Comparison of ENCODE assay signal across 9 cellular contexts in the genomic region with DNA sequence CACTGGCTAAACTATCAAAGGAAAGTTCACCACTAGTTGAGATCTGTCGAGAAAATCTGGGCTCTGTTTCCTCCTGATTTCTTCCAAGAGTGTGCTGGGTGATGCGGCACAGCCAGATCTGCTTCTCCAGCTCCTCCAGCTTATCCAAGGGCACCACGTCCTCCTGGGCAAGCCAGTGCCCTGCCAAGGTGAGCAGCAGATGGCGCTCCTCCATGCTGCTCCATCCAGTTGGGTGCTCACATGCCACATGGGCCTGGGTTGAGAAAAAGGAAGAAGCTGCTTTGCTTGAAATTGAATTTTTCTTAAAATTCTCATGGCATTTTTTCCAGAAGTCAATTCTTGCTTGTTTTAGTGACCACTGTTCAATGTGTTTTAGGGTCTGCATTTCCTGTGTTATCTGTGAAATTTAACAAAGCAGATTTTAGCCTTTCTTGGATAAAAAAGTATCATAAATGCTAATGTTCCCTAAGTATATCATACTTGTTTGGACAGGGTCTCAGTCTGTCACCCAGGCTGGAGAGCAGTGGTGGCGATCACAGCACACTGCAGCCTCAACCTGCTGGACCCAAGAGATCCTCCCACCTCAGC. TPM values are rescaled to one million over a fixed set of nuclear protein-coding genes. Genes with fewer than 3 reads are reported as not detected.
DNase-seq lines count a peak whose midpoint lies in the region; ATAC-seq and FAIRE-seq lines count a peak whose summit lies in the region.
"Had no signal": no experiment of that assay in that cellular context is flagged by ENCODE, and none has a peak within 500 bp of the region (broad histone marks: within the 10 kb centered on the region; RNA-seq: fewer than 3 reads in every experiment).

No MANE protein-coding gene starts in this region.

- no peak overlapping the region for H3K4me3 ChIP-seq in MG63
- no peak overlapping the region for H3K4me3 ChIP-seq in small intestine (ENCODE audit: low read depth in 1 of 2, low read length in 2 of 2)

- H3K9me3 ChIP-seq in MG63 (no peaks in the 10 kb centered on the region), small intestine (ENCODE audit: control insufficient read depth, low read depth) (no peaks in the 10 kb centered on the region)

- ATAC-seq in esophagus mucosa = peak; percentile 87
- no peak for ATAC-seq in GM21786 (IDR thresholded peaks at IDR 0.05; ENCODE audit: unreplicated experiment)
- ATAC-seq in GM21360 (IDR thresholded peaks at IDR 0.05; ENCODE audit: unreplicated experiment) = no peak

- FAIRE-seq in small intestine (lab: Jason Lieb, UNC) = no peak

- no peak overlapping the region for H3K27ac ChIP-seq in small intestine (ENCODE audit: low read depth in 1 of 2, low read length in 1 of 2)

- peaks cover 31% of the 10 kb centered on the region for H3K36me3 Mint-ChIP-seq in activated CD4-positive, alpha-beta memory T cell treated with anti-CD3 and anti-CD28 coated beads for 36 hours

- H3K27me3 ChIP-seq in MG63 = no peaks in the 10 kb centered on the region
- no peaks in the 10 kb centered on the region for H3K27me3 ChIP-seq in small intestine (ENCODE audit: control insufficient read depth in 2 of 2, insufficient read depth in 2 of 2, low read length in 2 of 2)

- peaks cover 78% of the 10 kb centered on the region for H3K36me3 ChIP-seq in MG63
- peaks cover 11 to 25% of the 10 kb centered on the region in 2 donors for H3K36me3 ChIP-seq in small intestine (ENCODE audit: control insufficient read depth in 2 of 2, insufficient read depth in 2 of 2, low read length in 2 of 2)

- H3K9me3 Mint-ChIP-seq in activated CD4-positive, alpha-beta memory T cell treated with anti-CD3 and anti-CD28 coated beads for 36 hours = no peaks in the 10 kb centered on the region
- H3K9me3 Mint-ChIP-seq: brain had no signal

- WGBS in small intestine, 3 donors = 81 to 84% (median 82%) methylated on average over 5 of the region's 5 CpGs

- CTCF ChIA-PET in activated CD4-positive, alpha-beta memory T cell treated with anti-CD3 and anti-CD28 coated beads for 36 hours (lab: Charles Lee) = interaction anchor here (0.6 to 9.1 kb wide), 19 partner anchors 8 to 269 kb away, joined by 3 to 91 read pairs (median 4); partner anchors contain the start of genes SPG11 and TRIM69

- POLR2A ChIA-PET in activated CD4-positive, alpha-beta memory T cell treated with anti-CD3 and anti-CD28 coated beads for 36 hours (lab: Charles Lee) = no interaction called here

- no peaks in the 10 kb centered on the region for H3K4me1 ChIP-seq in small intestine (ENCODE audit: control insufficient read depth in 2 of 2, insufficient read depth in 1 of 2, low read depth in 1 of 2, low read length in 1 of 2)

- H3K4me3 Mint-ChIP-seq in activated CD4-positive, alpha-beta memory T cell treated with anti-CD3 and anti-CD28 coated beads for 36 hours = no peak overlapping the region
- H3K4me3 Mint-ChIP-seq: brain had no signal

- no peaks in the 10 kb centered on the region for H3K4me1 Mint-ChIP-seq in activated CD4-positive, alpha-beta memory T cell treated with anti-CD3 and anti-CD28 coated beads for 36 hours (ENCODE audit: low read depth)
- H3K4me1 Mint-ChIP-seq: brain had no signal

- DNase-seq in ELR (ENCODE audit: low read depth) (peak; percentile 53), MG63 (peak; percentile 49), small intestine (peak; percentile 55), NCI-H1092 (lab: John Stamatoyannopoulos, UW) (no peak)
- peak; percentile 76 for DNase-seq in activated CD4-positive, alpha-beta memory T cell treated with anti-CD3 and anti-CD28 coated beads for 36 hours

- intact Hi-C loops in activated CD4-positive, alpha-beta memory T cell treated with anti-CD3 and anti-CD28 coated beads for 36 hours (cut with micrococcal nuclease) = no loop called here

- H3K27ac Mint-ChIP-seq in activated CD4-positive, alpha-beta memory T cell treated with anti-CD3 and anti-CD28 coated beads for 36 hours = no peak overlapping the region
- H3K27ac Mint-ChIP-seq: brain had no signal

- H3K27me3 Mint-ChIP-seq in activated CD4-positive, alpha-beta memory T cell treated with anti-CD3 and anti-CD28 coated beads for 36 hours = no peaks in the 10 kb centered on the region
- H3K27me3 Mint-ChIP-seq: brain had no signal

RNA-seq across cellular contexts. Expression of gene EIF3J, which starts 47.3 kb away (rescaled TPM):
- total RNA-seq in MG63 (2014; rRNA removed; shearing (Covaris generic); ENCODE audit: low replicate concordance) = 123 and 157 TPM in 2 replicates
- 10 to 100 TPM; 92.6 to 95.2 TPM for total RNA-seq in activated CD4-positive, alpha-beta memory T cell treated with anti-CD3 and anti-CD28 coated beads for 36 hours
- 64.7 TPM for total RNA-seq in esophagus mucosa
- 10 to 100 TPM; 31.5 to 63.3 (median 50.3) TPM for polyA plus RNA-seq in small intestine
